Comparison of ENCODE assay signal across 8 cellular contexts in the genomic region with DNA sequence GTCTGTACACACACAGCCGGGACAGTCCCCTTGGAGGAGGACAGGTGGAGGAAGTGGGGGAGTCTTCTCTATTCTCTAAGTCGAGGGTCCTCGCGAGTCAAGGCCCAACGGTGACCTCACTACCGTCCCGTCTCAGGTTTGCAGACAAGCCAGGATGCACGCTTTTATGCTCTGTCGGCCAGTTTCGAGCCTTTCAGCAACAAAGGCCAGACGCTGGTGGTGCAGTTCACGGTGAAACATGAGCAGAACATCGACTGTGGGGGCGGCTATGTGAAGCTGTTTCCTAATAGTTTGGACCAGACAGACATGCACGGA. TPM values are rescaled to one million over a fixed set of nuclear protein-coding genes. Genes with fewer than 3 reads are reported as not detected.
DNase-seq lines count a peak whose midpoint lies in the region; ATAC-seq, FAIRE-seq and TF ChIP-seq lines count a peak whose summit lies in the region.

No MANE protein-coding gene starts in this region.

- no peak for TF ChIP-seq EP300 in stomach (IDR thresholded peaks at IDR 0.05)

- no peak for TF ChIP-seq POLR2A in Peyer's patch (IDR thresholded peaks at IDR 0.05)
- TF ChIP-seq POLR2A in right lobe of liver (IDR thresholded peaks at IDR 0.05), result no peak
- TF ChIP-seq POLR2A in stomach (IDR thresholded peaks at IDR 0.05), result no peak
- no peak for TF ChIP-seq POLR2A in GM12892 (IDR thresholded peaks at IDR 0.05; ENCODE audit: low read depth, low read length)

- H3K9me3 ChIP-seq in Peyer's patch, result no peaks in the 10 kb centered on the region
- H3K9me3 ChIP-seq in right lobe of liver, result no peaks in the 10 kb centered on the region
- H3K9me3 ChIP-seq in stomach, result no peaks in the 10 kb centered on the region

- intact Hi-C loops in right lobe of liver (cut with DNase I), result loop anchor here in 1 of 2 donors (10.0 kb wide), 1 partner anchor 54 kb away; a partner anchor contains a TSS
- intact Hi-C loops in stomach (cut with DNase I; ENCODE audit: low total_unique reads), result loop anchor here (10.0 kb wide), 1 partner anchor 54 kb away; a partner anchor contains a TSS

- ATAC-seq in right lobe of liver (peak in 3 of 4 donors; percentile 0 to 5 (median 3)), HG02885 (IDR thresholded peaks at IDR 0.05; ENCODE audit: poor library complexity, unreplicated experiment) (no peak), esophagus mucosa (no peak)

- FAIRE-seq in bronchial epithelial cell (lab: Jason Lieb, UNC) (no peak), GM12892 (lab: Jason Lieb, UNC) (no peak)

- H3K4me1 ChIP-seq in Peyer's patch (peaks cover 0 to 51% (median 20%) of the 10 kb centered on the region in 4 donors), right lobe of liver (peaks cover 0 to 40% (median 11%) of the 10 kb centered on the region in 4 donors), stomach (peaks cover 30 to 70% (median 63%) of the 10 kb centered on the region in 4 donors)

- H3K36me3 ChIP-seq in Peyer's patch (peaks cover 0 to 44% (median 0%) of the 10 kb centered on the region in 3 donors), bronchial epithelial cell (ENCODE audit: control insufficient read depth, insufficient read depth, low read length) (peaks cover 31% of the 10 kb centered on the region), right lobe of liver (peaks cover 7 to 52% (median 35%) of the 10 kb centered on the region in 4 donors), stomach (peaks cover 46 to 50% (median 47%) of the 10 kb centered on the region in 4 donors)

- H3K4me3 ChIP-seq in Peyer's patch (peak overlapping the region; percentile 80 to 99 (median 88)), bronchial epithelial cell (ENCODE audit: low read depth, low read length) (peak overlapping the region; percentile 90), right lobe of liver (peak overlapping the region; percentile 94 to 100 (median 97)), stomach (peak overlapping the region; percentile 89 to 100 (median 98))

- DNase-seq in COLO668 (lab: John Stamatoyannopoulos, UW; ENCODE audit: unreplicated experiment), result peak; percentile 24
- peak in 2 of 3 donors; percentile 43 to 70 for DNase-seq in Peyer's patch
- DNase-seq in bronchial epithelial cell (ENCODE audit: low read depth), result no peak
- peak in 1 of 3 donors; percentile 56 for DNase-seq in right lobe of liver
- DNase-seq in stomach, result no peak
- DNase-seq in GM12892 (ENCODE audit: insufficient read length), result no peak

- WGBS in right lobe of liver (ENCODE audit: insufficient coverage, low coverage, low lambda C conversion rate, missing lambda C conversion rate), result 0% methylated on average over 12 of the region's 15 CpGs
- WGBS in stomach, 5 donors, result 0% methylated on average over 15 of the region's 15 CpGs

- TF ChIP-seq CTCF in Peyer's patch (IDR thresholded peaks at IDR 0.05), result no peak
- no peak for TF ChIP-seq CTCF in bronchial epithelial cell (IDR thresholded peaks at IDR 0.05; ENCODE audit: insufficient read depth, low read length, severe bottlenecking)
- TF ChIP-seq CTCF in right lobe of liver (IDR thresholded peaks at IDR 0.05), result no peak
- TF ChIP-seq CTCF in stomach (IDR thresholded peaks at IDR 0.05), result no peak

- H3K27ac ChIP-seq in Peyer's patch, result peak overlapping the region; percentile 85 to 97 (median 90)
- H3K27ac ChIP-seq in right lobe of liver, result peak overlapping the region; percentile 77 to 92 (median 81)
- H3K27ac ChIP-seq in stomach, result peak overlapping the region; percentile 87 to 96 (median 94)

- no peaks in the 10 kb centered on the region for H3K27me3 ChIP-seq in Peyer's patch
- H3K27me3 ChIP-seq in bronchial epithelial cell (ENCODE audit: control insufficient read depth, insufficient read depth, low read length), result no peaks in the 10 kb centered on the region
- no peaks in the 10 kb centered on the region for H3K27me3 ChIP-seq in right lobe of liver
- no peaks in the 10 kb centered on the region for H3K27me3 ChIP-seq in stomach

RNA-seq across cellular contexts. Expression of a gene that starts 0.8 kb away (rescaled TPM):
- total RNA-seq in Peyer's patch (100 to 1,000 TPM; 253 to 369 (median 359) TPM), bronchial epithelial cell (1,002 and 1,570 TPM in 2 replicates), right lobe of liver (1,000 to 10,000 TPM in 3 of 6 experiments, 100 to 1,000 TPM in 3; 771 to 1,471 (median 1,008) TPM), stomach (100 to 1,000 TPM; 337 to 947 (median 504) TPM), esophagus mucosa (586 TPM)
- 100 to 1,000 TPM in 2 of 3 donors, 10 to 100 TPM in 1; 71.2 to 236 (median 158) TPM for polyA plus RNA-seq in stomach
- polyA plus RNA-seq in GM12892 (2012; ENCODE audit: missing spikeins), result 511 TPM

RNA-seq across cellular contexts. Expression of a gene that starts 5.7 kb away (rescaled TPM):
- total RNA-seq in Peyer's patch, result 10 to 100 TPM; 35.4 to 54.5 (median 48.3) TPM
- total RNA-seq in bronchial epithelial cell, result 53.6 and 55.5 TPM in 2 replicates
- total RNA-seq in right lobe of liver, result 10 to 100 TPM; 22.9 to 46.2 (median 29.0) TPM
- 100 to 1,000 TPM in 1 of 5 donors, 10 to 100 TPM in 4; 27.2 to 125 (median 51.9) TPM for total RNA-seq in stomach
- polyA plus RNA-seq in stomach, result 10 to 100 TPM; 34.7 to 40.3 (median 39.4) TPM
- polyA plus RNA-seq in GM12892 (2012; ENCODE audit: missing spikeins), result 48.8 TPM
- total RNA-seq in esophagus mucosa, result 46.6 TPM

RNA-seq across cellular contexts. Expression of a gene that starts 6.4 kb away (rescaled TPM):
- total RNA-seq in Peyer's patch (10 to 100 TPM; 54.1 to 86.5 (median 75.3) TPM), bronchial epithelial cell (91.1 and 120 TPM in 2 replicates), right lobe of liver (10 to 100 TPM; 37.8 to 69.0 (median 52.9) TPM), stomach (100 to 1,000 TPM in 3 of 5 donors, 10 to 100 TPM in 2; 44.1 to 144 (median 103) TPM), esophagus mucosa (65.6 TPM)
- polyA plus RNA-seq in stomach, result 100 to 1,000 TPM; 101 to 141 (median 106) TPM
- polyA plus RNA-seq in GM12892 (2012; ENCODE audit: missing spikeins), result 80.1 TPM

RNA-seq across cellular contexts. Expression of a gene that starts 17.8 kb away (rescaled TPM):
- total RNA-seq in Peyer's patch, result 10 to 100 TPM; 12.5 to 43.7 (median 15.6) TPM
- 27.1 and 36.0 TPM in 2 replicates for total RNA-seq in bronchial epithelial cell
- 10 to 100 TPM in 3 of 6 experiments, 1 to 10 TPM in 3; 7.7 to 29.3 (median 10.0) TPM for total RNA-seq in right lobe of liver
- total RNA-seq in stomach, result 10 to 100 TPM in 4 of 5 donors, 1 to 10 TPM in 1; 1.8 to 93.3 (median 25.9) TPM
- 10 to 100 TPM; 59.0 to 75.4 (median 61.8) TPM for polyA plus RNA-seq in stomach
- polyA plus RNA-seq in GM12892 (2012; ENCODE audit: missing spikeins), result 30.6 TPM
- total RNA-seq in esophagus mucosa, result 20.7 TPM

RNA-seq across cellular contexts. Expression of a gene that starts 20.2 kb away (rescaled TPM):
- total RNA-seq in Peyer's patch (not detected), bronchial epithelial cell (not detected in 2 replicates), right lobe of liver (under 1 TPM in 1 of 6 experiments, not detected in 5; 0.18 TPM), stomach (not detected), esophagus mucosa (0.56 TPM)
- under 1 TPM in 1 of 3 donors, not detected in 2; 0.23 TPM for polyA plus RNA-seq in stomach
- 2.9 TPM for polyA plus RNA-seq in GM12892 (2012; ENCODE audit: missing spikeins)

Comparison
In these comparisons a context has a peak if more than half of its experiments do, and no peak if none do; other contexts are left out.
1. DNase-seq: peak in COLO668 (single experiment) and Peyer's patch (2 of 3); none in bronchial epithelial cell (single experiment), stomach (single experiment) and GM12892 (single experiment).
2. ATAC-seq: peak in right lobe of liver (3 of 4); none in HG02885 (single experiment) and esophagus mucosa (single experiment).
3. Peak in every context shown above with its lines, with median percentiles within 50 percentile points of each other: H3K27ac ChIP-seq and H3K4me3 ChIP-seq.